In the genomic region with DNA sequence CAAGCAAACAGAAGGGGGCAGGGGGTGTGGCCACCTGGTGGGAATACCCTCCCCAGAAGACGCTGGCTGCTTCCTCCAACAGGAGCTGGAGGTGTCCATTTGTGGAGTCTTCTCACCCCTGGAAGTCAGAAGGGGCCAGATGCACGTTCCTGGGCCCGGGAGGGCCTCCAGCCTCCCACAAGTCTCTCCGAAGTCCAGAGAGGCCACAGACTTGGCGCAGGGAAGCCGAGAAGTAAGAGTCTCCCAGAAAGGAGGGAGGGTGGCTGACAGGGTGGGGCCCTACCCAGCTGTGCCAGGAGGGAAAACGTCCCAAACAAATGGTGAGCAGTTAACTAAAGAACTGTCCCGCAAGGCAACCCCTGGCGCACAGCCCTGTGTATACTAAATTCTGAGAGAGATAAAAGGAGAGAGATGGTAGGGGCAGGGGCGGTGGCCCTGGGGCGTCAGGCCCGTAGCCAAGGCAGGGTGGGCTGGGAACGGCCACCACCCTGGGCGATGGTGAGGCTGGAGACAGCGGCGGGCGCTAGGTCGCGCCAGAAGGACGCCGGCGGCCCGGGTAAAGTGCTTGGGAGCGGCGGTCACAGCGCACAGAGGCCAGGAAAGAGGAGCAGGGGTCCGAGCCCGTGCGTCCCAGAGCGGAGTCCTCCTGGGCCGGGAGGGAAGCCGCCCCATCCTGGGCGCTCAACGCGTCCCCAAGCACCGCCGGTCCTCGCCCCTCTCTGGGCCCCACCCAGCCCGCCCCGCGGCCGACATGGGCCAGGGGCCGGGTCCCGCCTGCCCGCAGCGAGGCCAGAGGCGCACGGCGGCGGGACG, we compare ENCODE assay signal across 2 cellular contexts.
TF ChIP-seq lines count a peak whose summit lies in the region.

No MANE protein-coding gene starts in this region.

TF ChIP-seq in A549, 52 proteins besides CTCF, POLR2A, EP300 and RAD21:
- no peak for TF ChIP-seq TP53 (CRISPR knock-in tag; IDR thresholded peaks at IDR 0.05)
TF ChIP-seq in A549: peak in this region for 0.

TF ChIP-seq in HCT116, 20 proteins besides CTCF, POLR2A, EP300 and RAD21:
- TF ChIP-seq ZFX (IDR thresholded peaks at IDR 0.05): no peak
- no peak for TF ChIP-seq EZH2phosphoT487 (IDR thresholded peaks at IDR 0.05; ENCODE audit: borderline replicate concordance)
- no peak for TF ChIP-seq EZH2 (IDR thresholded peaks at IDR 0.05)
- no peak for TF ChIP-seq SIN3A (IDR thresholded peaks at IDR 0.05; ENCODE audit: low read depth)
- TF ChIP-seq, protein P1, sequence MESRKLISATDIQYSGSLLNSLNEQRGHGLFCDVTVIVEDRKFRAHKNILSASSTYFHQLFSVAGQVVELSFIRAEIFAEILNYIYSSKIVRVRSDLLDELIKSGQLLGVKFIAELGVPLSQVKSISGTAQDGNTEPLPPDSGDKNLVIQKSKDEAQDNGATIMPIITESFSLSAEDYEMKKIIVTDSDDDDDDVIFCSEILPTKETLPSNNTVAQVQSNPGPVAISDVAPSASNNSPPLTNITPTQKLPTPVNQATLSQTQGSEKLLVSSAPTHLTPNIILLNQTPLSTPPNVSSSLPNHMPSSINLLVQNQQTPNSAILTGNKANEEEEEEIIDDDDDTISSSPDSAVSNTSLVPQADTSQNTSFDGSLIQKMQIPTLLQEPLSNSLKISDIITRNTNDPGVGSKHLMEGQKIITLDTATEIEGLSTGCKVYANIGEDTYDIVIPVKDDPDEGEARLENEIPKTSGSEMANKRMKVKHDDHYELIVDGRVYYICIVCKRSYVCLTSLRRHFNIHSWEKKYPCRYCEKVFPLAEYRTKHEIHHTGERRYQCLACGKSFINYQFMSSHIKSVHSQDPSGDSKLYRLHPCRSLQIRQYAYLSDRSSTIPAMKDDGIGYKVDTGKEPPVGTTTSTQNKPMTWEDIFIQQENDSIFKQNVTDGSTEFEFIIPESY (IDR thresholded peaks at IDR 0.05; ENCODE audit: extremely low read depth, insufficient replicate concordance, low read length): no peak
- TF ChIP-seq SRF (IDR thresholded peaks at IDR 0.05; ENCODE audit: low read depth): no peak
- TF ChIP-seq ZNF274 (IDR thresholded peaks at IDR 0.05; ENCODE audit: low read depth, low read length): no peak
- TF ChIP-seq FOSL1 (IDR thresholded peaks at IDR 0.05; ENCODE audit: low read depth): no peak
- no peak for TF ChIP-seq ELF1 (IDR thresholded peaks at IDR 0.05; ENCODE audit: borderline replicate concordance, low read depth)
- TF ChIP-seq TCF7L2 (IDR thresholded peaks at IDR 0.05; ENCODE audit: borderline replicate concordance, extremely low read depth, insufficient read depth, insufficient read length): no peak
- TF ChIP-seq POLR2AphosphoS5 (IDR thresholded peaks at IDR 0.05; ENCODE audit: low read depth, low read length): no peak
- TF ChIP-seq YY1 (IDR thresholded peaks at IDR 0.05; ENCODE audit: extremely low read depth, insufficient replicate concordance, low read depth, low read length): no peak
- TF ChIP-seq, protein P2, sequence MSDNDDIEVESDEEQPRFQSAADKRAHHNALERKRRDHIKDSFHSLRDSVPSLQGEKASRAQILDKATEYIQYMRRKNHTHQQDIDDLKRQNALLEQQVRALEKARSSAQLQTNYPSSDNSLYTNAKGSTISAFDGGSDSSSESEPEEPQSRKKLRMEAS (IDR thresholded peaks at IDR 0.05): no peak
- TF ChIP-seq CEBPB (IDR thresholded peaks at IDR 0.05; ENCODE audit: low read depth): no peak
- no peak for TF ChIP-seq CBX3 (IDR thresholded peaks at IDR 0.05; ENCODE audit: low read depth)
- TF ChIP-seq JUND (IDR thresholded peaks at IDR 0.05): no peak
- TF ChIP-seq, protein P3, sequence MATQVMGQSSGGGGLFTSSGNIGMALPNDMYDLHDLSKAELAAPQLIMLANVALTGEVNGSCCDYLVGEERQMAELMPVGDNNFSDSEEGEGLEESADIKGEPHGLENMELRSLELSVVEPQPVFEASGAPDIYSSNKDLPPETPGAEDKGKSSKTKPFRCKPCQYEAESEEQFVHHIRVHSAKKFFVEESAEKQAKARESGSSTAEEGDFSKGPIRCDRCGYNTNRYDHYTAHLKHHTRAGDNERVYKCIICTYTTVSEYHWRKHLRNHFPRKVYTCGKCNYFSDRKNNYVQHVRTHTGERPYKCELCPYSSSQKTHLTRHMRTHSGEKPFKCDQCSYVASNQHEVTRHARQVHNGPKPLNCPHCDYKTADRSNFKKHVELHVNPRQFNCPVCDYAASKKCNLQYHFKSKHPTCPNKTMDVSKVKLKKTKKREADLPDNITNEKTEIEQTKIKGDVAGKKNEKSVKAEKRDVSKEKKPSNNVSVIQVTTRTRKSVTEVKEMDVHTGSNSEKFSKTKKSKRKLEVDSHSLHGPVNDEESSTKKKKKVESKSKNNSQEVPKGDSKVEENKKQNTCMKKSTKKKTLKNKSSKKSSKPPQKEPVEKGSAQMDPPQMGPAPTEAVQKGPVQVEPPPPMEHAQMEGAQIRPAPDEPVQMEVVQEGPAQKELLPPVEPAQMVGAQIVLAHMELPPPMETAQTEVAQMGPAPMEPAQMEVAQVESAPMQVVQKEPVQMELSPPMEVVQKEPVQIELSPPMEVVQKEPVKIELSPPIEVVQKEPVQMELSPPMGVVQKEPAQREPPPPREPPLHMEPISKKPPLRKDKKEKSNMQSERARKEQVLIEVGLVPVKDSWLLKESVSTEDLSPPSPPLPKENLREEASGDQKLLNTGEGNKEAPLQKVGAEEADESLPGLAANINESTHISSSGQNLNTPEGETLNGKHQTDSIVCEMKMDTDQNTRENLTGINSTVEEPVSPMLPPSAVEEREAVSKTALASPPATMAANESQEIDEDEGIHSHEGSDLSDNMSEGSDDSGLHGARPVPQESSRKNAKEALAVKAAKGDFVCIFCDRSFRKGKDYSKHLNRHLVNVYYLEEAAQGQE (IDR thresholded peaks at IDR 0.05; ENCODE audit: low read depth): no peak
- no peak for TF ChIP-seq SP1 (IDR thresholded peaks at IDR 0.05; ENCODE audit: low read depth)
- TF ChIP-seq, protein P4, sequence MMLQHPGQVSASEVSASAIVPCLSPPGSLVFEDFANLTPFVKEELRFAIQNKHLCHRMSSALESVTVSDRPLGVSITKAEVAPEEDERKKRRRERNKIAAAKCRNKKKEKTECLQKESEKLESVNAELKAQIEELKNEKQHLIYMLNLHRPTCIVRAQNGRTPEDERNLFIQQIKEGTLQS (IDR thresholded peaks at IDR 0.05): no peak
